ENCODE assay signal across 1 cellular context in genomic region chr14:50821471-50822464, GRCh38.
TF ChIP-seq lines count a peak whose summit lies in the region.

No MANE protein-coding gene starts in this region.

TF ChIP-seq in IMR-90, 13 proteins besides CTCF, POLR2A, EP300 and RAD21 (continued from another document):
- no peak for TF ChIP-seq MXI1 (IDR thresholded peaks at IDR 0.05; ENCODE audit: borderline replicate concordance, low read depth, low read length)
- TF ChIP-seq FOS (IDR thresholded peaks at IDR 0.05; ENCODE audit: low read depth, low read length): no peak
- no peak for TF ChIP-seq CEBPB (IDR thresholded peaks at IDR 0.05; ENCODE audit: low read depth, low read length)
